ENCODE assay signal across 12 cellular contexts in genomic region chr2:74556159-74556558, GRCh38. TPM values are rescaled to one million over a fixed set of nuclear protein-coding genes. Genes with fewer than 3 reads are reported as not detected.
DNase-seq lines count a peak whose midpoint lies in the region; ATAC-seq and TF ChIP-seq lines count a peak whose summit lies in the region.
"Had no signal": no experiment of that assay in that cellular context is flagged by ENCODE, and none has a peak within 500 bp of the region (broad histone marks: within the 10 kb centered on the region; RNA-seq: fewer than 3 reads in every experiment).

No MANE protein-coding gene starts in this region.

- ATAC-seq in right cardiac atrium = no peak
- ATAC-seq in activated T-helper 17 cell treated with anti-CD3 and anti-CD28 coated beads, Interleukin-2, amount 50 U/mL, for 72 hours (replicated peaks) = no peak
- ATAC-seq in naive B cell (ENCODE audit: low read depth in 2 of 2) = no peak
- no peak for ATAC-seq in upper lobe of right lung

- H3K27me3 Mint-ChIP-seq in activated T-helper 17 cell treated with anti-CD3 and anti-CD28 coated beads, Interleukin-2, amount 50 U/mL, for 72 hours = peaks cover 12% of the 10 kb centered on the region
- H3K27me3 Mint-ChIP-seq in naive B cell = peaks cover 0 to 7% (median 6%) of the 10 kb centered on the region in 3 donors

- H3K27ac ChIP-seq in left ventricle myocardium inferior (replicated peaks) (no peak overlapping the region), right cardiac atrium (ENCODE audit: low read length) (no peak overlapping the region), upper lobe of right lung (peak overlapping the region; percentile 88), vagina (no peak overlapping the region)
- H3K27ac ChIP-seq: C4-2B, SJSA1 had no signal

- DNase-seq in left ventricle myocardium inferior (no peak), right cardiac atrium (no peak), naive B cell (no peak), upper lobe of right lung (no peak), vagina (ENCODE audit: extremely low spot score in 2 of 2) (no peak), NCI-H524 (lab: John Stamatoyannopoulos, UW) (no peak), middle frontal gyrus (ENCODE audit: extremely low spot score, low spot score) (no peak)
- DNase-seq: HCEC 1CT, NCI-H524 treated with DMSO at 0.1 percent for 48 hours had no signal

- H3K27ac Mint-ChIP-seq in activated T-helper 17 cell treated with anti-CD3 and anti-CD28 coated beads, Interleukin-2, amount 50 U/mL, for 72 hours = no peak overlapping the region
- peak overlapping the region in 4 of 6 donors; percentile 27 to 89 (median 84) for H3K27ac Mint-ChIP-seq in naive B cell

- H3K36me3 ChIP-seq in left ventricle myocardium inferior (no peaks in the 10 kb centered on the region), upper lobe of right lung (no peaks in the 10 kb centered on the region), vagina (no peaks in the 10 kb centered on the region)

- WGBS in right cardiac atrium = 84% methylated on average over 14 of the region's 14 CpGs

- intact Hi-C loops in left ventricle myocardium inferior (cut with micrococcal nuclease) (no loop called here), right cardiac atrium (cut with DNase I) (no loop called here), upper lobe of right lung (cut with DNase I) (no loop called here), vagina (cut with DNase I) (no loop called here)

- TF ChIP-seq CTCF in left ventricle myocardium inferior (IDR thresholded peaks at IDR 0.05; ENCODE audit: borderline replicate concordance) (no peak), upper lobe of right lung (IDR thresholded peaks at IDR 0.05) (no peak), vagina (IDR thresholded peaks at IDR 0.05) (no peak)

- H3K4me1 Mint-ChIP-seq in activated T-helper 17 cell treated with anti-CD3 and anti-CD28 coated beads, Interleukin-2, amount 50 U/mL, for 72 hours = peaks cover 12% of the 10 kb centered on the region
- H3K4me1 Mint-ChIP-seq in naive B cell = peaks cover 29 to 39% (median 35%) of the 10 kb centered on the region in 3 donors

- H3K4me3 Mint-ChIP-seq in activated T-helper 17 cell treated with anti-CD3 and anti-CD28 coated beads, Interleukin-2, amount 50 U/mL, for 72 hours = peak overlapping the region; percentile 86
- peak overlapping the region; percentile 72 to 97 (median 93) for H3K4me3 Mint-ChIP-seq in naive B cell

- H3K36me3 Mint-ChIP-seq in activated T-helper 17 cell treated with anti-CD3 and anti-CD28 coated beads, Interleukin-2, amount 50 U/mL, for 72 hours (ENCODE audit: low read depth) = peaks cover 26% of the 10 kb centered on the region
- no peaks in the 10 kb centered on the region for H3K36me3 Mint-ChIP-seq in naive B cell

- TF ChIP-seq POLR2A in vagina (IDR thresholded peaks at IDR 0.05) = no peak

- peaks cover 32% of the 10 kb centered on the region for H3K27me3 ChIP-seq in left ventricle myocardium inferior (ENCODE audit: low read depth)
- H3K27me3 ChIP-seq in right cardiac atrium (ENCODE audit: control insufficient read depth, insufficient read depth) = no peaks in the 10 kb centered on the region
- H3K27me3 ChIP-seq in upper lobe of right lung = no peaks in the 10 kb centered on the region
- H3K27me3 ChIP-seq in vagina = no peaks in the 10 kb centered on the region
- H3K27me3 ChIP-seq: SJSA1 had no signal

- H3K4me1 ChIP-seq in left ventricle myocardium inferior (peaks cover 39% of the 10 kb centered on the region), right cardiac atrium (ENCODE audit: control insufficient read depth, insufficient read depth, low read length) (no peaks in the 10 kb centered on the region), upper lobe of right lung (peaks cover 10% of the 10 kb centered on the region), vagina (peaks cover 29% of the 10 kb centered on the region)

- H3K9me3 Mint-ChIP-seq in activated T-helper 17 cell treated with anti-CD3 and anti-CD28 coated beads, Interleukin-2, amount 50 U/mL, for 72 hours = no peaks in the 10 kb centered on the region
- H3K9me3 Mint-ChIP-seq in naive B cell = no peaks in the 10 kb centered on the region

- H3K4me3 ChIP-seq in left ventricle myocardium inferior = peak overlapping the region; percentile 78
- H3K4me3 ChIP-seq in right cardiac atrium (ENCODE audit: low read length) = no peak overlapping the region
- peak overlapping the region; percentile 88 for H3K4me3 ChIP-seq in upper lobe of right lung
- no peak overlapping the region for H3K4me3 ChIP-seq in vagina

- H3K9me3 ChIP-seq in left ventricle myocardium inferior (replicated peaks) (no peaks in the 10 kb centered on the region), right cardiac atrium (ENCODE audit: control insufficient read depth, low read length) (no peaks in the 10 kb centered on the region), upper lobe of right lung (no peaks in the 10 kb centered on the region), vagina (no peaks in the 10 kb centered on the region)
- H3K9me3 ChIP-seq: SJSA1 had no signal

RNA-seq across cellular contexts. Expression of gene DOK1, which starts 1.6 kb away (rescaled TPM):
- total RNA-seq in left ventricle myocardium inferior (4.1 TPM), right cardiac atrium (1 to 10 TPM; 7.1 to 8.6 (median 7.5) TPM), upper lobe of right lung (35.7 TPM), vagina (20.1 TPM)
- polyA plus RNA-seq in right cardiac atrium (3.7 TPM), naive B cell (ENCODE audit: low read depth in 6 of 6) (10 to 100 TPM; 21.2 to 44.1 (median 34.3) TPM)
- 10 to 100 TPM; 23.7 to 32.4 TPM for total RNA-seq in activated T-helper 17 cell treated with anti-CD3 and anti-CD28 coated beads, Interleukin-2, amount 50 U/mL, for 72 hours

RNA-seq across cellular contexts. Expression of gene LOXL3, which starts 2.4 kb away (rescaled TPM):
- total RNA-seq in left ventricle myocardium inferior (4.7 TPM), right cardiac atrium (1 to 10 TPM; 4.3 to 8.3 (median 6.7) TPM), upper lobe of right lung (8.1 TPM), vagina (6.1 TPM)
- polyA plus RNA-seq in right cardiac atrium (2.4 TPM), naive B cell (ENCODE audit: low read depth in 6 of 6) (under 1 TPM in 2 of 6 donors, not detected in 4; 0.25 to 0.29 TPM)
- total RNA-seq in activated T-helper 17 cell treated with anti-CD3 and anti-CD28 coated beads, Interleukin-2, amount 50 U/mL, for 72 hours = 1 to 10 TPM; 2.0 to 4.4 TPM

RNA-seq across cellular contexts. Expression of gene HTRA2, which starts 26.4 kb away (rescaled TPM):
- total RNA-seq in left ventricle myocardium inferior (26.6 TPM), right cardiac atrium (10 to 100 TPM; 26.3 to 31.2 (median 28.9) TPM), upper lobe of right lung (31.4 TPM), vagina (24.3 TPM)
- polyA plus RNA-seq in right cardiac atrium (27.8 TPM), naive B cell (ENCODE audit: low read depth in 6 of 6) (10 to 100 TPM; 33.0 to 52.0 (median 44.7) TPM)
- 10 to 100 TPM; 75.6 to 81.2 TPM for total RNA-seq in activated T-helper 17 cell treated with anti-CD3 and anti-CD28 coated beads, Interleukin-2, amount 50 U/mL, for 72 hours

RNA-seq across cellular contexts. Expression of gene AUP1, which starts 26.7 kb away (rescaled TPM):
- total RNA-seq in left ventricle myocardium inferior (46.9 TPM), right cardiac atrium (10 to 100 TPM; 52.3 to 69.6 (median 63.3) TPM), upper lobe of right lung (119 TPM), vagina (124 TPM)
- polyA plus RNA-seq in right cardiac atrium (75.3 TPM), naive B cell (ENCODE audit: low read depth in 6 of 6) (100 to 1,000 TPM in 3 of 6 donors, 10 to 100 TPM in 3; 83.3 to 155 (median 99.9) TPM)
- total RNA-seq in activated T-helper 17 cell treated with anti-CD3 and anti-CD28 coated beads, Interleukin-2, amount 50 U/mL, for 72 hours = 100 to 1,000 TPM in 1 of 2 donors, 10 to 100 TPM in 1; 72.2 to 116 TPM

RNA-seq across cellular contexts. Expression of gene DQX1, which starts 30.1 kb away (rescaled TPM):
- 0.11 TPM for total RNA-seq in left ventricle myocardium inferior
- not detected for total RNA-seq in right cardiac atrium
- not detected for polyA plus RNA-seq in right cardiac atrium
- total RNA-seq in activated T-helper 17 cell treated with anti-CD3 and anti-CD28 coated beads, Interleukin-2, amount 50 U/mL, for 72 hours = under 1 TPM; 0.74 to 0.76 TPM
- polyA plus RNA-seq in naive B cell (ENCODE audit: low read depth in 6 of 6) = not detected
- not detected for total RNA-seq in upper lobe of right lung
- 9.6 TPM for total RNA-seq in vagina
- total RNA-seq: SJSA1 had no signal

Comparison
In these comparisons a context has a peak if more than half of its experiments do, and no peak if none do; other contexts are left out.
1. H3K4me3 ChIP-seq: peak in left ventricle myocardium inferior (single experiment) and upper lobe of right lung (single experiment); none in right cardiac atrium (single experiment) and vagina (0 of 2).